ENCODE assay signal across 31 cellular contexts in genomic region chr2:73457982-73458381, GRCh38.
"Had no signal": no experiment of that assay in that cellular context is flagged by ENCODE, and none has a peak within 500 bp of the region (broad histone marks: within the 10 kb centered on the region; RNA-seq: fewer than 3 reads in every experiment).

No MANE protein-coding gene starts in this region.

- H3K9ac ChIP-seq: neural progenitor cell, parathyroid adenoma had no signal

- H3K27me3 Mint-ChIP-seq: naive thymus-derived CD8-positive, alpha-beta T cell; natural killer cell treated with Interleukin-12 subunit alpha and Interleukin-12 subunit beta and Interleukin-15 and Interleukin-18, amount 100 ng/mL, for 72 hours; progenitor cell of endocrine pancreas; stimulated activated memory B cell treated with anti-CD40 and anti-IgM and Interleukin-4, amounts not matched to agents 10 μg/mL and 1 μg/mL and 100 μg/mL, for 72 hours; stimulated activated naive CD8-positive, alpha-beta T cell treated with anti-CD3 and anti-CD28 coated beads, Interleukin-15, amount 100 ng/mL, for 72 hours; type B pancreatic cell had no signal

- H2AFZ ChIP-seq: neural progenitor cell, parathyroid adenoma had no signal

- H3K4me3 ChIP-seq: neural progenitor cell, ovary, psoas muscle, skin epidermis, smooth muscle cell, spleen, suprapubic skin, testis, tibial artery, transverse colon, upper lobe of right lung, uterus had no signal

- H3K4me1 ChIP-seq: neural progenitor cell, parathyroid adenoma, psoas muscle, spleen, suprapubic skin, testis, tibial artery, transverse colon, upper lobe of right lung, uterus had no signal

- H3K27ac ChIP-seq: neural progenitor cell, ovary, parathyroid adenoma, psoas muscle, skin epidermis, spleen, suprapubic skin, testis, tibial artery, transverse colon, upper lobe of right lung, uterus had no signal

- H3K4me1 Mint-ChIP-seq: neural progenitor cell; stimulated activated memory B cell treated with anti-CD40 and anti-IgM and Interleukin-4, amounts not matched to agents 10 μg/mL and 1 μg/mL and 100 μg/mL, for 72 hours; stimulated activated naive CD8-positive, alpha-beta T cell treated with anti-CD3 and anti-CD28 coated beads, Interleukin-15, amount 100 ng/mL, for 72 hours had no signal

- H3K4me3 Mint-ChIP-seq: naive thymus-derived CD8-positive, alpha-beta T cell; natural killer cell treated with Interleukin-12 subunit alpha and Interleukin-12 subunit beta and Interleukin-15 and Interleukin-18, amount 100 ng/mL, for 72 hours; neural progenitor cell; stimulated activated memory B cell treated with anti-CD40 and anti-IgM and Interleukin-4, amounts not matched to agents 10 μg/mL and 1 μg/mL and 100 μg/mL, for 72 hours; stimulated activated naive CD8-positive, alpha-beta T cell treated with anti-CD3 and anti-CD28 coated beads, Interleukin-15, amount 100 ng/mL, for 72 hours; type B pancreatic cell had no signal

- H3K36me3 ChIP-seq: ovary, upper lobe of right lung, uterus had no signal

- H3K27ac Mint-ChIP-seq: natural killer cell treated with Interleukin-12 subunit alpha and Interleukin-12 subunit beta and Interleukin-15 and Interleukin-18, amount 100 ng/mL, for 72 hours; neural progenitor cell; progenitor cell of endocrine pancreas; stimulated activated memory B cell treated with anti-CD40 and anti-IgM and Interleukin-4, amounts not matched to agents 10 μg/mL and 1 μg/mL and 100 μg/mL, for 72 hours; type B pancreatic cell had no signal

- H3K4me2 ChIP-seq: neural progenitor cell, smooth muscle cell had no signal

- ATAC-seq: naive thymus-derived CD8-positive, alpha-beta T cell; natural killer cell treated with Interleukin-12 subunit alpha and Interleukin-12 subunit beta and Interleukin-15 and Interleukin-18, amount 100 ng/mL, for 72 hours; psoas muscle; right cardiac atrium; sciatic nerve; stimulated activated memory B cell treated with anti-CD40 and anti-IgM and Interleukin-4, amounts not matched to agents 10 μg/mL and 1 μg/mL and 100 μg/mL, for 72 hours; stimulated activated naive CD8-positive, alpha-beta T cell treated with anti-CD3 and anti-CD28 coated beads, Interleukin-15, amount 100 ng/mL, for 72 hours; stimulated activated naive CD8-positive, alpha-beta T cell treated with anti-CD3 and anti-CD28 coated beads, Interleukin-15, Interleukin-2, amounts not matched to agents 100 U/mL and 50 U/mL, for 24 hours; upper lobe of right lung had no signal

- H3K9me3 ChIP-seq: ovary, psoas muscle, suprapubic skin, transverse colon, upper lobe of right lung, uterus had no signal

- H3K27me3 ChIP-seq: neural progenitor cell, spleen, suprapubic skin, testis, tibial artery, transverse colon, upper lobe of right lung, uterus had no signal

- DNase-seq: naive thymus-derived CD8-positive, alpha-beta T cell; occipital lobe; ovary; posterior cingulate gyrus; psoas muscle; right cardiac atrium; spleen; stimulated activated CD4-positive, alpha-beta T cell treated with anti-CD3 and anti-CD28 coated beads, Interleukin-12 subunit alpha, Interleukin-12 subunit beta, amount 100 ng/mL, for 4 hours; stimulated activated CD4-positive, alpha-beta T cell treated with anti-CD3 and anti-CD28 coated beads, Interleukin-1b, Interleukin-23, amount 100 ng/mL, for 48 hours; stimulated activated CD4-positive, alpha-beta T cell treated with anti-CD3 and anti-CD28 coated beads, Interleukin-4, amount 100 ng/mL, for 1 hour; stimulated activated CD4-positive, alpha-beta T cell treated with anti-CD3 and anti-CD28 coated beads, Interleukin-4, amount 100 ng/mL, for 4 hours; stimulated activated CD8-positive, alpha-beta memory T cell treated with anti-CD3 and anti-CD28 coated beads, Interleukin-4, amount 100 ng/mL, for 48 hours; stimulated activated naive CD4-positive, alpha-beta T cell; stimulated activated naive CD8-positive, alpha-beta T cell treated with anti-CD3 and anti-CD28 coated beads, Interleukin-15, amount 100 ng/mL, for 72 hours; stimulated activated naive CD8-positive, alpha-beta T cell treated with anti-CD3 and anti-CD28 coated beads, Interleukin-15, Interleukin-2, amounts not matched to agents 100 U/mL and 50 U/mL, for 24 hours; substantia nigra; testis; tibial artery; transverse colon; upper lobe of right lung; uterus had no signal
